Comparison of ENCODE assay signal across 1 cellular context in the genomic region with DNA sequence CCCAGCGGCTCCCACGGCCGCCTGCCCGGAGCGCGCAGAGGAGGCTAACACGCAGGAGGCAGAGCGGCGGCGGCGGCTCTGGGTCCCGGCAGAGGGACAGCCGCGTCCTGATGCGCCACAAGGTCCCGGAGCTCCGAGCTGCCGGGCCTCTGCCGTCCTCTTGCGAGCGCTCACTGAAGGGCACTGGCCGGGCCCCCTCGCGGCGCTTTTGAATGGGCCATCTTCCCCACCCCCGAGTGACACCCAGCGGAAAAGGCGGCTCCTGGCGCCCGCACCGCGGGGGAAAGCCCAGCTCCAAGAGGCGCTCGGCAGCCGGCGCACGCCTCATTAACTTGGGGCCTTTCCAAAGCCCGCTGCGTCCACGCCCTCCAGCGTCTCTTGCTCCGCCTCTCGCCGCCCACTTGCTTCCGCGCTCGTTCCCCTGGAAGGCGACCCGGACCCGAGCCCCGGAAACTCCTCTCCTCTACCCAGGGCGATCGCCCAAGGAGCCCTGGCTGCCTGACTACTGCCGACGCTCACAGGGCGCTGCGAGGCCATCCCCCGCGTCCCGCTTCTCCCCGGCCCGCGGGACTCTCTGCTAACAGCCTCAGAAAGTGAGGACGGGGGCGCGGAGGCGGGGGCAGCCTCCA.
A peak's percentile ranks its signal among the peaks of the same experiment; 100 is the strongest.
TF ChIP-seq lines count a peak whose summit lies in the region.

Gene PHLDA1, minus strand, starts transcription at position 363 of the 629 bp plus-strand sequence.

TF ChIP-seq in HEK293, 187 proteins besides CTCF, POLR2A, EP300 and RAD21 (continued from another document and continues in another):
- TF ChIP-seq ZNF639 (tag by site-specific recombination; IDR thresholded peaks at IDR 0.05) (0 out of 2 replicates have a peak, but pooled peaks have one; percentile 19), ZNF112 (tag by site-specific recombination; IDR thresholded peaks at IDR 0.05) (no peak), ZBTB17 (tag by site-specific recombination; IDR thresholded peaks at IDR 0.05) (peak; percentile 44; the same call in 1 of the 2 replicates), ZNF366 (tag by site-specific recombination; conservative IDR thresholded peaks at IDR 0.05) (no peak), ZNF623 (tag by site-specific recombination; IDR thresholded peaks at IDR 0.05) (no peak), ZNF707 (tag by site-specific recombination; IDR thresholded peaks at IDR 0.05) (no peak), ZBTB1 (tag by site-specific recombination; IDR thresholded peaks at IDR 0.05) (no peak), ZNF292 (tag by site-specific recombination; IDR thresholded peaks at IDR 0.05; ENCODE audit: borderline replicate concordance, low read depth) (no peak), ZBTB44 (tag by site-specific recombination; IDR thresholded peaks at IDR 0.05) (peak; percentile 66), ZNF645 (tag by site-specific recombination; IDR thresholded peaks at IDR 0.05) (no peak), ZNF426 (tag by site-specific recombination; IDR thresholded peaks at IDR 0.05) (no peak), ZFP37 (tag by site-specific recombination; IDR thresholded peaks at IDR 0.05) (peak; percentile 93; the same call in 1 of the 2 replicates), TRIM28 (IDR thresholded peaks at IDR 0.05; ENCODE audit: borderline replicate concordance, low read length) (no peak), MYNN (tag by site-specific recombination; IDR thresholded peaks at IDR 0.05; ENCODE audit: borderline replicate concordance) (no peak), OVOL3 (tag by site-specific recombination; IDR thresholded peaks at IDR 0.05) (no peak), ZNF585B (tag by site-specific recombination; IDR thresholded peaks at IDR 0.05) (no peak), ZNF629 (tag by site-specific recombination; IDR thresholded peaks at IDR 0.05) (peak; percentile 60), ZBTB20 (tag by site-specific recombination; IDR thresholded peaks at IDR 0.05) (peak; percentile 92), ZNF280D (tag by site-specific recombination; IDR thresholded peaks at IDR 0.05) (no peak), ZNF792 (tag by site-specific recombination; IDR thresholded peaks at IDR 0.05) (no peak), IKZF3 (tag by site-specific recombination; IDR thresholded peaks at IDR 0.05) (peak; percentile 92), SCRT1 (tag by site-specific recombination; IDR thresholded peaks at IDR 0.05; ENCODE audit: borderline replicate concordance) (no peak), REPIN1 (tag by site-specific recombination; IDR thresholded peaks at IDR 0.05; ENCODE audit: low read depth) (no peak), PRDM10 (tag by site-specific recombination; IDR thresholded peaks at IDR 0.05) (peak; percentile 57), ZNF174 (tag by site-specific recombination; IDR thresholded peaks at IDR 0.05) (no peak)
- TF ChIP-seq, protein P1, sequence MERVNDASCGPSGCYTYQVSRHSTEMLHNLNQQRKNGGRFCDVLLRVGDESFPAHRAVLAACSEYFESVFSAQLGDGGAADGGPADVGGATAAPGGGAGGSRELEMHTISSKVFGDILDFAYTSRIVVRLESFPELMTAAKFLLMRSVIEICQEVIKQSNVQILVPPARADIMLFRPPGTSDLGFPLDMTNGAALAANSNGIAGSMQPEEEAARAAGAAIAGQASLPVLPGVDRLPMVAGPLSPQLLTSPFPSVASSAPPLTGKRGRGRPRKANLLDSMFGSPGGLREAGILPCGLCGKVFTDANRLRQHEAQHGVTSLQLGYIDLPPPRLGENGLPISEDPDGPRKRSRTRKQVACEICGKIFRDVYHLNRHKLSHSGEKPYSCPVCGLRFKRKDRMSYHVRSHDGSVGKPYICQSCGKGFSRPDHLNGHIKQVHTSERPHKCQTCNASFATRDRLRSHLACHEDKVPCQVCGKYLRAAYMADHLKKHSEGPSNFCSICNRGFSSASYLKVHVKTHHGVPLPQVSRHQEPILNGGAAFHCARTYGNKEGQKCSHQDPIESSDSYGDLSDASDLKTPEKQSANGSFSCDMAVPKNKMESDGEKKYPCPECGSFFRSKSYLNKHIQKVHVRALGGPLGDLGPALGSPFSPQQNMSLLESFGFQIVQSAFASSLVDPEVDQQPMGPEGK (tag by site-specific recombination; IDR thresholded peaks at IDR 0.05): peak; percentile 86
- TF ChIP-seq, protein P2, sequence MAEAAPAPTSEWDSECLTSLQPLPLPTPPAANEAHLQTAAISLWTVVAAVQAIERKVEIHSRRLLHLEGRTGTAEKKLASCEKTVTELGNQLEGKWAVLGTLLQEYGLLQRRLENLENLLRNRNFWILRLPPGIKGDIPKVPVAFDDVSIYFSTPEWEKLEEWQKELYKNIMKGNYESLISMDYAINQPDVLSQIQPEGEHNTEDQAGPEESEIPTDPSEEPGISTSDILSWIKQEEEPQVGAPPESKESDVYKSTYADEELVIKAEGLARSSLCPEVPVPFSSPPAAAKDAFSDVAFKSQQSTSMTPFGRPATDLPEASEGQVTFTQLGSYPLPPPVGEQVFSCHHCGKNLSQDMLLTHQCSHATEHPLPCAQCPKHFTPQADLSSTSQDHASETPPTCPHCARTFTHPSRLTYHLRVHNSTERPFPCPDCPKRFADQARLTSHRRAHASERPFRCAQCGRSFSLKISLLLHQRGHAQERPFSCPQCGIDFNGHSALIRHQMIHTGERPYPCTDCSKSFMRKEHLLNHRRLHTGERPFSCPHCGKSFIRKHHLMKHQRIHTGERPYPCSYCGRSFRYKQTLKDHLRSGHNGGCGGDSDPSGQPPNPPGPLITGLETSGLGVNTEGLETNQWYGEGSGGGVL (tag by site-specific recombination; IDR thresholded peaks at IDR 0.05): no peak
- TF ChIP-seq, protein P3, sequence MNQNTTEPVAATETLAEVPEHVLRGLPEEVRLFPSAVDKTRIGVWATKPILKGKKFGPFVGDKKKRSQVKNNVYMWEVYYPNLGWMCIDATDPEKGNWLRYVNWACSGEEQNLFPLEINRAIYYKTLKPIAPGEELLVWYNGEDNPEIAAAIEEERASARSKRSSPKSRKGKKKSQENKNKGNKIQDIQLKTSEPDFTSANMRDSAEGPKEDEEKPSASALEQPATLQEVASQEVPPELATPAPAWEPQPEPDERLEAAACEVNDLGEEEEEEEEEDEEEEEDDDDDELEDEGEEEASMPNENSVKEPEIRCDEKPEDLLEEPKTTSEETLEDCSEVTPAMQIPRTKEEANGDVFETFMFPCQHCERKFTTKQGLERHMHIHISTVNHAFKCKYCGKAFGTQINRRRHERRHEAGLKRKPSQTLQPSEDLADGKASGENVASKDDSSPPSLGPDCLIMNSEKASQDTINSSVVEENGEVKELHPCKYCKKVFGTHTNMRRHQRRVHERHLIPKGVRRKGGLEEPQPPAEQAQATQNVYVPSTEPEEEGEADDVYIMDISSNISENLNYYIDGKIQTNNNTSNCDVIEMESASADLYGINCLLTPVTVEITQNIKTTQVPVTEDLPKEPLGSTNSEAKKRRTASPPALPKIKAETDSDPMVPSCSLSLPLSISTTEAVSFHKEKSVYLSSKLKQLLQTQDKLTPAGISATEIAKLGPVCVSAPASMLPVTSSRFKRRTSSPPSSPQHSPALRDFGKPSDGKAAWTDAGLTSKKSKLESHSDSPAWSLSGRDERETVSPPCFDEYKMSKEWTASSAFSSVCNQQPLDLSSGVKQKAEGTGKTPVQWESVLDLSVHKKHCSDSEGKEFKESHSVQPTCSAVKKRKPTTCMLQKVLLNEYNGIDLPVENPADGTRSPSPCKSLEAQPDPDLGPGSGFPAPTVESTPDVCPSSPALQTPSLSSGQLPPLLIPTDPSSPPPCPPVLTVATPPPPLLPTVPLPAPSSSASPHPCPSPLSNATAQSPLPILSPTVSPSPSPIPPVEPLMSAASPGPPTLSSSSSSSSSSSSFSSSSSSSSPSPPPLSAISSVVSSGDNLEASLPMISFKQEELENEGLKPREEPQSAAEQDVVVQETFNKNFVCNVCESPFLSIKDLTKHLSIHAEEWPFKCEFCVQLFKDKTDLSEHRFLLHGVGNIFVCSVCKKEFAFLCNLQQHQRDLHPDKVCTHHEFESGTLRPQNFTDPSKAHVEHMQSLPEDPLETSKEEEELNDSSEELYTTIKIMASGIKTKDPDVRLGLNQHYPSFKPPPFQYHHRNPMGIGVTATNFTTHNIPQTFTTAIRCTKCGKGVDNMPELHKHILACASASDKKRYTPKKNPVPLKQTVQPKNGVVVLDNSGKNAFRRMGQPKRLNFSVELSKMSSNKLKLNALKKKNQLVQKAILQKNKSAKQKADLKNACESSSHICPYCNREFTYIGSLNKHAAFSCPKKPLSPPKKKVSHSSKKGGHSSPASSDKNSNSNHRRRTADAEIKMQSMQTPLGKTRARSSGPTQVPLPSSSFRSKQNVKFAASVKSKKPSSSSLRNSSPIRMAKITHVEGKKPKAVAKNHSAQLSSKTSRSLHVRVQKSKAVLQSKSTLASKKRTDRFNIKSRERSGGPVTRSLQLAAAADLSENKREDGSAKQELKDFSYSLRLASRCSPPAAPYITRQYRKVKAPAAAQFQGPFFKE (tag by site-specific recombination; IDR thresholded peaks at IDR 0.05; ENCODE audit: borderline replicate concordance): no peak
